In genomic region chr9:37033141-37033540, GRCh38 we compare ENCODE assay signal across 21 cellular contexts. TPM values are rescaled to one million over a fixed set of nuclear protein-coding genes. Genes with fewer than 3 reads are reported as not detected.
DNase-seq lines count a peak whose midpoint lies in the region; ATAC-seq and TF ChIP-seq lines count a peak whose summit lies in the region.
"Had no signal": no experiment of that assay in that cellular context is flagged by ENCODE, and none has a peak within 500 bp of the region (broad histone marks: within the 10 kb centered on the region; RNA-seq: fewer than 3 reads in every experiment).

No MANE protein-coding gene starts in this region.

- peaks cover 44% of the 10 kb centered on the region for H3F3A ChIP-seq in GM23338 (replicated peaks; ENCODE audit: low read depth)

- no peak overlapping the region for H3K27ac Mint-ChIP-seq in GM23338
- peak overlapping the region; percentile 70 for H3K27ac Mint-ChIP-seq in activated naive CD8-positive, alpha-beta T cell treated with anti-CD3 and anti-CD28 coated beads, Interleukin-2, amount 50 U/mL, for 24 hours
- peak overlapping the region; percentile 96 for H3K27ac Mint-ChIP-seq in stimulated activated naive B cell treated with anti-CD40 and anti-IgM and Interleukin-4, amounts not matched to agents 10 μg/mL and 1 μg/mL and 100 μg/mL, for 72 hours
- H3K27ac Mint-ChIP-seq: activated T-cell treated with anti-CD3 and anti-CD28 coated beads, Interleukin-2, amount 50 U/mL, for 24 hours had no signal

- ATAC-seq in activated T-cell treated with anti-CD3 and anti-CD28 coated beads, Interleukin-2, amount 50 U/mL, for 4 hours: no peak
- ATAC-seq in GM23338: no peak
- no peak for ATAC-seq in activated naive CD8-positive, alpha-beta T cell treated with anti-CD3 and anti-CD28 coated beads, Interleukin-2, amount 50 U/mL, for 24 hours
- ATAC-seq in stimulated activated naive B cell treated with anti-CD40 and anti-IgM and Interleukin-4, amounts not matched to agents 10 μg/mL and 1 μg/mL and 100 μg/mL, for 72 hours (replicated peaks): no peak
- ATAC-seq in GM18519 (IDR thresholded peaks at IDR 0.05; ENCODE audit: low FRiP score, unreplicated experiment): no peak
- no peak for ATAC-seq in HG03571 (IDR thresholded peaks at IDR 0.05; ENCODE audit: unreplicated experiment)

- DNase-seq in activated T-cell treated with anti-CD3 and anti-CD28 coated beads, Interleukin-2, amount 50 U/mL, for 4 hours: no peak
- DNase-seq in activated T-cell treated with anti-CD3 and anti-CD28 coated beads, Interleukin-2, amount 50 U/mL, for 48 hours: no peak
- no peak for DNase-seq in GM23338 (ENCODE audit: low spot score)
- no peak for DNase-seq in activated naive CD8-positive, alpha-beta T cell treated with anti-CD3 and anti-CD28 coated beads, Interleukin-2, amount 50 U/mL, for 24 hours
- DNase-seq in stimulated activated naive B cell treated with anti-CD40 and anti-IgM and Interleukin-4, amounts not matched to agents 10 μg/mL and 1 μg/mL and 100 μg/mL, for 72 hours: no peak
- DNase-seq in cardiac septum (ENCODE audit: low spot score): no peak
- DNase-seq: activated CD4-positive, alpha-beta T cell treated with anti-CD3 and anti-CD28 coated beads for 48 hours; activated T-cell treated with anti-CD3 and anti-CD28 coated beads, Interleukin-2, amount 50 U/mL, for 24 hours; GM23248; head of caudate nucleus; KBM-7; NCI-H524; retina; SHP77 treated with DMSO at 0.1 percent for 48 hours; T-helper 9 cell; uterus had no signal

- intact Hi-C loops in cardiac septum (cut with DNase I): no loop called here

- peak overlapping the region; percentile 72; the same call in 1 of the 2 replicates for H3K4me3 ChIP-seq in GM23338
- H3K4me3 ChIP-seq: GM23248, uterus had no signal

- no peaks in the 10 kb centered on the region for H3K9me2 ChIP-seq in GM23338 (ENCODE audit: insufficient read depth)

- H3K9me3 Mint-ChIP-seq in activated T-cell treated with anti-CD3 and anti-CD28 coated beads, Interleukin-2, amount 50 U/mL, for 4 hours: no peaks in the 10 kb centered on the region
- peaks cover 6% of the 10 kb centered on the region; the same call in 2 of the 3 replicates for H3K9me3 Mint-ChIP-seq in GM23338
- H3K9me3 Mint-ChIP-seq in activated naive CD8-positive, alpha-beta T cell treated with anti-CD3 and anti-CD28 coated beads, Interleukin-2, amount 50 U/mL, for 24 hours: no peaks in the 10 kb centered on the region
- H3K9me3 Mint-ChIP-seq in stimulated activated naive B cell treated with anti-CD40 and anti-IgM and Interleukin-4, amounts not matched to agents 10 μg/mL and 1 μg/mL and 100 μg/mL, for 72 hours: no peaks in the 10 kb centered on the region
- H3K9me3 Mint-ChIP-seq: activated T-cell treated with anti-CD3 and anti-CD28 coated beads, Interleukin-2, amount 50 U/mL, for 24 hours had no signal

- H3K4me2 ChIP-seq in GM23338: no peak overlapping the region

- peaks cover 56% of the 10 kb centered on the region for H3K4me1 Mint-ChIP-seq in activated T-cell treated with anti-CD3 and anti-CD28 coated beads, Interleukin-2, amount 50 U/mL, for 4 hours (ENCODE audit: low read depth)
- peaks cover 32% of the 10 kb centered on the region for H3K4me1 Mint-ChIP-seq in GM23338
- peaks cover 53% of the 10 kb centered on the region for H3K4me1 Mint-ChIP-seq in activated naive CD8-positive, alpha-beta T cell treated with anti-CD3 and anti-CD28 coated beads, Interleukin-2, amount 50 U/mL, for 24 hours
- peaks cover 45 to 61% of the 10 kb centered on the region in 2 donors for H3K4me1 Mint-ChIP-seq in stimulated activated naive B cell treated with anti-CD40 and anti-IgM and Interleukin-4, amounts not matched to agents 10 μg/mL and 1 μg/mL and 100 μg/mL, for 72 hours

- peaks cover 6% of the 10 kb centered on the region for H3K36me3 Mint-ChIP-seq in activated T-cell treated with anti-CD3 and anti-CD28 coated beads, Interleukin-2, amount 50 U/mL, for 4 hours (ENCODE audit: insufficient read depth)
- peaks cover 4% of the 10 kb centered on the region; the same call in 1 of the 3 replicates for H3K36me3 Mint-ChIP-seq in GM23338 (ENCODE audit: low read depth)
- peaks cover 6% of the 10 kb centered on the region for H3K36me3 Mint-ChIP-seq in activated naive CD8-positive, alpha-beta T cell treated with anti-CD3 and anti-CD28 coated beads, Interleukin-2, amount 50 U/mL, for 24 hours (ENCODE audit: low read depth)
- H3K36me3 Mint-ChIP-seq in stimulated activated naive B cell treated with anti-CD40 and anti-IgM and Interleukin-4, amounts not matched to agents 10 μg/mL and 1 μg/mL and 100 μg/mL, for 72 hours: peaks cover 34 to 60% of the 10 kb centered on the region in 2 donors

- peaks cover 45% of the 10 kb centered on the region for H3K4me1 ChIP-seq in GM23338 (ENCODE audit: insufficient read depth)

- peak overlapping the region; percentile 59 for H3K4me3 Mint-ChIP-seq in activated T-cell treated with anti-CD3 and anti-CD28 coated beads, Interleukin-2, amount 50 U/mL, for 4 hours
- peak overlapping the region; percentile 71 for H3K4me3 Mint-ChIP-seq in GM23338
- peak overlapping the region; percentile 80 for H3K4me3 Mint-ChIP-seq in activated naive CD8-positive, alpha-beta T cell treated with anti-CD3 and anti-CD28 coated beads, Interleukin-2, amount 50 U/mL, for 24 hours
- H3K4me3 Mint-ChIP-seq in stimulated activated naive B cell treated with anti-CD40 and anti-IgM and Interleukin-4, amounts not matched to agents 10 μg/mL and 1 μg/mL and 100 μg/mL, for 72 hours: peak overlapping the region; percentile 89 to 91

- H3K27me3 Mint-ChIP-seq in activated T-cell treated with anti-CD3 and anti-CD28 coated beads, Interleukin-2, amount 50 U/mL, for 4 hours (ENCODE audit: low read depth): peaks cover 93% of the 10 kb centered on the region
- H3K27me3 Mint-ChIP-seq in GM23338 (ENCODE audit: insufficient read depth, low read depth, poor library complexity): peaks cover 99% of the 10 kb centered on the region
- peaks cover 93% of the 10 kb centered on the region for H3K27me3 Mint-ChIP-seq in activated naive CD8-positive, alpha-beta T cell treated with anti-CD3 and anti-CD28 coated beads, Interleukin-2, amount 50 U/mL, for 24 hours
- no peaks in the 10 kb centered on the region for H3K27me3 Mint-ChIP-seq in stimulated activated naive B cell treated with anti-CD40 and anti-IgM and Interleukin-4, amounts not matched to agents 10 μg/mL and 1 μg/mL and 100 μg/mL, for 72 hours

- H3K36me3 ChIP-seq in GM23338 (ENCODE audit: insufficient read depth): no peaks in the 10 kb centered on the region; the same call in 1 of the 2 replicates
- H3K36me3 ChIP-seq: uterus had no signal

- no peak for TF ChIP-seq CTCF in GM23338 (conservative IDR thresholded peaks at IDR 0.05; ENCODE audit: low read depth in 2 of 2)

- H3K79me2 ChIP-seq in GM23338 (replicated peaks; ENCODE audit: insufficient read depth): no peaks in the 10 kb centered on the region

- peaks cover 100% of the 10 kb centered on the region for H3K27me3 ChIP-seq in GM23338 (ENCODE audit: insufficient read depth)

- H3K27ac ChIP-seq in GM23338 (ENCODE audit: low read depth): no peak overlapping the region
- H3K27ac ChIP-seq: GM23248, uterus had no signal

- H2AFZ ChIP-seq in GM23338: no peak overlapping the region
- H2AFZ ChIP-seq: GM23248 had no signal

- H4K20me1 ChIP-seq in GM23338 (replicated peaks; ENCODE audit: insufficient read depth): peaks cover 11% of the 10 kb centered on the region

TF ChIP-seq in GM23338, 12 proteins besides CTCF, POLR2A, EP300 and RAD21 (continues in another document):
- TF ChIP-seq STAT1 (IDR thresholded peaks at IDR 0.05; ENCODE audit: unreplicated experiment) (no peak), JUNB (IDR thresholded peaks at IDR 0.05; ENCODE audit: unreplicated experiment) (no peak), CREB1 (CRISPR knock-in tag; IDR thresholded peaks at IDR 0.05; ENCODE audit: low read depth) (no peak), EZH2 (IDR thresholded peaks at IDR 0.05; ENCODE audit: low read depth, unreplicated experiment) (no peak), EZH2phosphoT487 (IDR thresholded peaks at IDR 0.05; ENCODE audit: unreplicated experiment) (no peak), NANOG (IDR thresholded peaks at IDR 0.05; ENCODE audit: borderline replicate concordance) (no peak)
- TF ChIP-seq, protein P1, sequence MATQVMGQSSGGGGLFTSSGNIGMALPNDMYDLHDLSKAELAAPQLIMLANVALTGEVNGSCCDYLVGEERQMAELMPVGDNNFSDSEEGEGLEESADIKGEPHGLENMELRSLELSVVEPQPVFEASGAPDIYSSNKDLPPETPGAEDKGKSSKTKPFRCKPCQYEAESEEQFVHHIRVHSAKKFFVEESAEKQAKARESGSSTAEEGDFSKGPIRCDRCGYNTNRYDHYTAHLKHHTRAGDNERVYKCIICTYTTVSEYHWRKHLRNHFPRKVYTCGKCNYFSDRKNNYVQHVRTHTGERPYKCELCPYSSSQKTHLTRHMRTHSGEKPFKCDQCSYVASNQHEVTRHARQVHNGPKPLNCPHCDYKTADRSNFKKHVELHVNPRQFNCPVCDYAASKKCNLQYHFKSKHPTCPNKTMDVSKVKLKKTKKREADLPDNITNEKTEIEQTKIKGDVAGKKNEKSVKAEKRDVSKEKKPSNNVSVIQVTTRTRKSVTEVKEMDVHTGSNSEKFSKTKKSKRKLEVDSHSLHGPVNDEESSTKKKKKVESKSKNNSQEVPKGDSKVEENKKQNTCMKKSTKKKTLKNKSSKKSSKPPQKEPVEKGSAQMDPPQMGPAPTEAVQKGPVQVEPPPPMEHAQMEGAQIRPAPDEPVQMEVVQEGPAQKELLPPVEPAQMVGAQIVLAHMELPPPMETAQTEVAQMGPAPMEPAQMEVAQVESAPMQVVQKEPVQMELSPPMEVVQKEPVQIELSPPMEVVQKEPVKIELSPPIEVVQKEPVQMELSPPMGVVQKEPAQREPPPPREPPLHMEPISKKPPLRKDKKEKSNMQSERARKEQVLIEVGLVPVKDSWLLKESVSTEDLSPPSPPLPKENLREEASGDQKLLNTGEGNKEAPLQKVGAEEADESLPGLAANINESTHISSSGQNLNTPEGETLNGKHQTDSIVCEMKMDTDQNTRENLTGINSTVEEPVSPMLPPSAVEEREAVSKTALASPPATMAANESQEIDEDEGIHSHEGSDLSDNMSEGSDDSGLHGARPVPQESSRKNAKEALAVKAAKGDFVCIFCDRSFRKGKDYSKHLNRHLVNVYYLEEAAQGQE (IDR thresholded peaks at IDR 0.05; ENCODE audit: unreplicated experiment): no peak

RNA-seq across cellular contexts. Expression of gene PAX5, which starts 0.9 kb away (rescaled TPM):
- 1 to 10 TPM; 1.2 to 8.6 (median 1.7) TPM for total RNA-seq in activated T-cell treated with anti-CD3 and anti-CD28 coated beads, Interleukin-2, amount 50 U/mL, for 4 hours
- 0.17 and 0.27 TPM in 2 replicates for total RNA-seq in GM23338 (2014; rRNA removed; shearing (Covaris generic))
- 0.30 and 0.60 TPM in 2 replicates for polyA plus RNA-seq in GM23338 (2016; fragmentation: Nextera tagmentation; extraction: Ambion mirVana)
- not detected for total RNA-seq in cardiac septum
- total RNA-seq: GM23248, lung microvascular endothelial cell had no signal
- polyA plus RNA-seq: AG04450, GM23248, neural cell had no signal
